In the genomic region with DNA sequence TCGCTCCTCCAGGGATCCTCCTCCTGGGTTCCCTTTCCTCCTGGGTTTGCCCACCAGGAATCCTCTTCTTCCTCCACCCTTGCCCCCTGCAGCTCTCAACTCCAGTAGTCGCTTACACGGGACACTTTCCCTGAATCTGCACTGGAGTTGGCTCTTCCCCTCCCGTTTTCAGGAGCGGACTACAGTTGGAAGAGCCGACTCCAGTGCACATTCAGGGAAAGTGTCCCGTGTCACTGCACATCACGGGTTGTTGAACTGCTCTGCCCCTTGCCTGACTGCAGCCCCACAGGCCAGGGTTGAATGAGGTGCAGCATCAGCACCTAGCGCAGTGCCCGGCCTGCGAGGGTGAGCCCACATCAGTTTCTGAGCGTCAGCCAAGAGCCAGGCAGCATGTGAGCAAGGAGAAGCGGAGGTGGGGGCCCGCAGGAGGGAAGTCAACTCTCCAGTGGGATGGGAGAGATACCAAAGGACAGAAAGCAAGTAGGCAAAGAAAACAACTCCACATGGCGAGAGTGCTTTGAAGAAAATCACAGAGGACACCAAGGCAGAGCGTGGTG, we compare ENCODE assay signal across 17 cellular contexts. TPM values are rescaled to one million over a fixed set of nuclear protein-coding genes. Genes with fewer than 3 reads are reported as not detected.
"Had no signal": no experiment of that assay in that cellular context is flagged by ENCODE, and none has a peak within 500 bp of the region (broad histone marks: within the 10 kb centered on the region; RNA-seq: fewer than 3 reads in every experiment).

No MANE protein-coding gene starts in this region.

- H3K4me3 Mint-ChIP-seq: T-cell, type B pancreatic cell had no signal

- H3K36me3 ChIP-seq: ovary had no signal

- DNase-seq: activated CD4-positive, alpha-beta T cell treated with anti-CD3 and anti-CD28 coated beads, Interleukin-2, amount 50 U/mL, for 4 hours; activated naive CD4-positive, alpha-beta T cell treated with Interleukin-2 at 50 U/mL for 16 hours; activated T-cell treated with anti-CD3 and anti-CD28 coated beads for 4 hours; aorta; esophagus squamous epithelium; ovary; SK-N-SH; stimulated activated naive CD4-positive, alpha-beta T cell; T-cell; T1000 had no signal

- ATAC-seq: activated CD4-positive, CD25-positive, alpha-beta regulatory T cell treated with anti-CD3 and anti-CD28 coated beads, Interleukin-2, amount 50 U/mL, for 24 hours; T-cell had no signal

- H3K9me3 ChIP-seq: esophagus squamous epithelium, ovary, SK-N-SH had no signal

- H3K27ac ChIP-seq: esophagus squamous epithelium, hepatocyte had no signal

- H3K27me3 Mint-ChIP-seq: T-cell, type B pancreatic cell had no signal

- H3K36me3 Mint-ChIP-seq: T-cell, type B pancreatic cell had no signal

- H3K27me3 ChIP-seq: esophagus squamous epithelium, hepatocyte, ovary had no signal

- H3K27ac Mint-ChIP-seq: T-cell, type B pancreatic cell had no signal

- H3K9me3 Mint-ChIP-seq: T-cell, type B pancreatic cell had no signal

- H3K4me3 ChIP-seq: esophagus squamous epithelium, hepatocyte, ovary had no signal

RNA-seq across cellular contexts. Expression of gene ENDOU, which starts 20.3 kb away (rescaled TPM):
- total RNA-seq: bronchial epithelial cell, fibroblast of villous mesenchyme, glomerular endothelial cell, T-cell had no signal
- polyA plus RNA-seq: hepatocyte, neural cell, SK-N-SH had no signal
